ENCODE assay signal across 22 cellular contexts in genomic region chr5:154086641-154087040, GRCh38. TPM values are rescaled to one million over a fixed set of nuclear protein-coding genes. Genes with fewer than 3 reads are reported as not detected.
A peak's percentile ranks its signal among the peaks of the same experiment; 100 is the strongest.
DNase-seq lines count a peak whose midpoint lies in the region; ATAC-seq, FAIRE-seq and TF ChIP-seq lines count a peak whose summit lies in the region.
"Had no signal": no experiment of that assay in that cellular context is flagged by ENCODE, and none has a peak within 500 bp of the region (broad histone marks: within the 10 kb centered on the region; RNA-seq: fewer than 3 reads in every experiment).

No MANE protein-coding gene starts in this region.

- no peak overlapping the region for H3K27ac Mint-ChIP-seq in activated naive CD8-positive, alpha-beta T cell treated with anti-CD3 and anti-CD28 coated beads for 36 hours
- H3K27ac Mint-ChIP-seq: activated CD8-positive, alpha-beta T cell treated with anti-CD3 and anti-CD28 coated beads, Interleukin-2, amount 10 ng/mL, durations not matched to agents 7 days and 5 days; CD4-positive, CD25-positive, alpha-beta regulatory T cell; HFFc6; mesothelial cell of epicardium had no signal

- CTCF ChIA-PET in A673 (lab: Charles Lee) = no interaction called here

- H3K27ac ChIP-seq in A673 (ENCODE audit: low read depth, low read length, poor library complexity, severe bottlenecking) = peak overlapping the region; percentile 6
- H3K27ac ChIP-seq in GM23248 = no peak overlapping the region
- peak overlapping the region; percentile 29 for H3K27ac ChIP-seq in SJSA1
- no peak overlapping the region for H3K27ac ChIP-seq in right cardiac atrium (ENCODE audit: low read length)
- no peak overlapping the region for H3K27ac ChIP-seq in gastroesophageal sphincter
- H3K27ac ChIP-seq: adrenal gland, upper lobe of right lung had no signal

- no peak overlapping the region for H3K9ac ChIP-seq in GM23248

- FAIRE-seq in GM12891 (lab: Jason Lieb, UNC) = no peak
- FAIRE-seq: bronchial epithelial cell had no signal

- no peaks in the 10 kb centered on the region for H3K9me3 Mint-ChIP-seq in activated naive CD8-positive, alpha-beta T cell treated with anti-CD3 and anti-CD28 coated beads for 36 hours
- H3K9me3 Mint-ChIP-seq: CD4-positive, CD25-positive, alpha-beta regulatory T cell; HFFc6; mesothelial cell of epicardium; natural killer cell treated with Interleukin-12 subunit alpha and Interleukin-12 subunit beta and Interleukin-15 and Interleukin-18, amount 100 ng/mL, for 72 hours had no signal

- BruUV-seq in A673 (replicated peaks; lab: Mats Ljungman, UMichigan) = no TSS peak

- no peak for TF ChIP-seq POLR2A in gastroesophageal sphincter (IDR thresholded peaks at IDR 0.05)
- TF ChIP-seq POLR2A in GM12891 (IDR thresholded peaks at IDR 0.05; ENCODE audit: low read depth, low read length) = no peak

- no peaks in the 10 kb centered on the region for H3K9me2 ChIP-seq in GM23248 (ENCODE audit: insufficient read depth)

- no peaks in the 10 kb centered on the region for H3K79me2 ChIP-seq in GM23248 (ENCODE audit: insufficient read depth)

- no peak for ATAC-seq in right cardiac atrium
- no peak for ATAC-seq in gastroesophageal sphincter
- ATAC-seq: activated CD8-positive, alpha-beta T cell treated with anti-CD3 and anti-CD28 coated beads, Interleukin-2, amount 10 ng/mL, durations not matched to agents 7 days and 5 days; left colon; natural killer cell treated with Interleukin-12 subunit alpha and Interleukin-12 subunit beta and Interleukin-15 and Interleukin-18, amount 100 ng/mL, for 72 hours; upper lobe of right lung had no signal

- POLR2A ChIA-PET in A673 (lab: Charles Lee; ENCODE audit: low non-redundant PET) = no interaction called here

- WGBS in GM23248 (ENCODE audit: low coverage in 1 of 2, low lambda C conversion rate in 2 of 2, missing lambda C conversion rate in 2 of 2), 2 experiments = 7 to 8% methylated on average over 4 of the region's 4 CpGs
- 60% methylated on average over 4 of the region's 4 CpGs for WGBS in right cardiac atrium
- WGBS in gastroesophageal sphincter (ENCODE audit: low coverage in 1 of 2), 2 donors = 40% methylated on average over 4 of the region's 4 CpGs

- peaks cover 4% of the 10 kb centered on the region for H3K4me1 Mint-ChIP-seq in activated naive CD8-positive, alpha-beta T cell treated with anti-CD3 and anti-CD28 coated beads for 36 hours

- peak overlapping the region; percentile 22 for H3K4me2 ChIP-seq in GM23248 (ENCODE audit: unreplicated experiment)

- TF ChIP-seq CTCF in A673 (conservative IDR thresholded peaks at IDR 0.05; ENCODE audit: low read depth, low read length) (no peak), gastroesophageal sphincter (IDR thresholded peaks at IDR 0.05) (no peak)

- 0 out of 2 replicates have a peak, but pooled peaks cover 8% of the 10 kb centered on the region for H3F3A ChIP-seq in GM23248 (ENCODE audit: insufficient read depth)

- H3K9me3 ChIP-seq in A673 (ENCODE audit: low read depth, low read length, poor library complexity, severe bottlenecking) (no peaks in the 10 kb centered on the region), GM23248 (ENCODE audit: low read depth) (no peaks in the 10 kb centered on the region), SJSA1 (replicated peaks) (no peaks in the 10 kb centered on the region), right cardiac atrium (ENCODE audit: control insufficient read depth, low read length) (no peaks in the 10 kb centered on the region), gastroesophageal sphincter (no peaks in the 10 kb centered on the region)
- H3K9me3 ChIP-seq: adrenal gland, upper lobe of right lung had no signal

- intact Hi-C loops in A673 (cut with micrococcal nuclease; ENCODE audit: unreplicated experiment) (no loop called here), right cardiac atrium (cut with DNase I) (no loop called here)

- no peaks in the 10 kb centered on the region for H3K36me3 Mint-ChIP-seq in activated naive CD8-positive, alpha-beta T cell treated with anti-CD3 and anti-CD28 coated beads for 36 hours
- H3K36me3 Mint-ChIP-seq: CD4-positive, CD25-positive, alpha-beta regulatory T cell; mesothelial cell of epicardium; natural killer cell treated with Interleukin-12 subunit alpha and Interleukin-12 subunit beta and Interleukin-15 and Interleukin-18, amount 100 ng/mL, for 72 hours had no signal

- no peaks in the 10 kb centered on the region for H4K20me1 ChIP-seq in GM23248 (ENCODE audit: insufficient read depth)

- in situ Hi-C loops in GM23248 (cut with MboI) = no loop called here

- no peaks in the 10 kb centered on the region for H3K36me3 ChIP-seq in A673 (ENCODE audit: insufficient read depth, low read length, poor library complexity, severe bottlenecking)
- H3K36me3 ChIP-seq in GM23248 (ENCODE audit: low read depth) = no peaks in the 10 kb centered on the region
- H3K36me3 ChIP-seq in SJSA1 = no peaks in the 10 kb centered on the region
- no peaks in the 10 kb centered on the region for H3K36me3 ChIP-seq in gastroesophageal sphincter
- H3K36me3 ChIP-seq: adrenal gland, upper lobe of right lung had no signal

- H3K4me3 ChIP-seq in A673 (ENCODE audit: low read depth, low read length, poor library complexity, severe bottlenecking) (no peak overlapping the region), GM23248 (no peak overlapping the region), SJSA1 (no peak overlapping the region), right cardiac atrium (ENCODE audit: low read length) (no peak overlapping the region), gastroesophageal sphincter (no peak overlapping the region)
- H3K4me3 ChIP-seq: adrenal gland, upper lobe of right lung had no signal

- no peak for TF ChIP-seq EP300 in gastroesophageal sphincter (IDR thresholded peaks at IDR 0.05)

- no peaks in the 10 kb centered on the region for H3K27me3 ChIP-seq in A673 (replicated peaks; ENCODE audit: insufficient read depth, low read depth, low read length, poor library complexity)
- no peaks in the 10 kb centered on the region for H3K27me3 ChIP-seq in GM23248 (replicated peaks; ENCODE audit: insufficient read depth)
- H3K27me3 ChIP-seq in SJSA1 (replicated peaks) = no peaks in the 10 kb centered on the region
- H3K27me3 ChIP-seq in right cardiac atrium (ENCODE audit: control insufficient read depth, insufficient read depth) = no peaks in the 10 kb centered on the region
- H3K27me3 ChIP-seq in gastroesophageal sphincter = no peaks in the 10 kb centered on the region
- H3K27me3 ChIP-seq: adrenal gland, upper lobe of right lung had no signal

- no peak for DNase-seq in A673 (ENCODE audit: low spot score)
- peak; percentile 59 for DNase-seq in GM23248
- no peak for DNase-seq in SJSA1 (ENCODE audit: low read depth in 1 of 2, low spot score in 2 of 2)
- DNase-seq in right cardiac atrium = peak; percentile 32 to 60 (median 60)
- DNase-seq in GM19238 (ENCODE audit: insufficient read length, low spot score) = no peak
- no peak for DNase-seq in activated naive CD8-positive, alpha-beta T cell treated with anti-CD3 and anti-CD28 coated beads for 36 hours
- DNase-seq in GM12891 (ENCODE audit: insufficient read length, low spot score) = no peak
- DNase-seq: activated CD4-positive, alpha-beta T cell treated with anti-CD3 and anti-CD28 coated beads for 1 hour; activated CD8-positive, alpha-beta T cell treated with anti-CD3 and anti-CD28 coated beads, Interleukin-2, amount 10 ng/mL, durations not matched to agents 7 days and 5 days; activated gamma-delta T cell treated with Interleukin-2 at 50 U/mL for 16 hours; adrenal gland; CD4-positive, CD25-positive, alpha-beta regulatory T cell; GF-D8; HFFc6; Karpas-422; left colon; SIG-M5; upper lobe of right lung had no signal

- no peak overlapping the region for H3K4me3 Mint-ChIP-seq in activated naive CD8-positive, alpha-beta T cell treated with anti-CD3 and anti-CD28 coated beads for 36 hours
- H3K4me3 Mint-ChIP-seq: activated CD8-positive, alpha-beta T cell treated with anti-CD3 and anti-CD28 coated beads, Interleukin-2, amount 10 ng/mL, durations not matched to agents 7 days and 5 days; HFFc6; mesothelial cell of epicardium; natural killer cell treated with Interleukin-12 subunit alpha and Interleukin-12 subunit beta and Interleukin-15 and Interleukin-18, amount 100 ng/mL, for 72 hours had no signal

- H3K27me3 Mint-ChIP-seq in activated naive CD8-positive, alpha-beta T cell treated with anti-CD3 and anti-CD28 coated beads for 36 hours = no peaks in the 10 kb centered on the region

- no peak overlapping the region for H2AFZ ChIP-seq in GM23248

- H3K4me1 ChIP-seq in A673 (ENCODE audit: insufficient read depth, low read length, poor library complexity, severe bottlenecking) = peaks cover 47% of the 10 kb centered on the region
- peaks cover 16% of the 10 kb centered on the region for H3K4me1 ChIP-seq in GM23248 (ENCODE audit: insufficient read depth)
- peaks cover 31% of the 10 kb centered on the region for H3K4me1 ChIP-seq in SJSA1 (replicated peaks)
- no peaks in the 10 kb centered on the region for H3K4me1 ChIP-seq in right cardiac atrium (ENCODE audit: control insufficient read depth, insufficient read depth, low read length)
- peaks cover 0 to 7% (median 2%) of the 10 kb centered on the region in 3 donors for H3K4me1 ChIP-seq in gastroesophageal sphincter
- H3K4me1 ChIP-seq: adrenal gland, upper lobe of right lung had no signal

TF ChIP-seq in GM12891, 5 proteins besides CTCF, POLR2A, EP300 and RAD21 (continues in another document):
- no peak for TF ChIP-seq POLR2AphosphoS5 (IDR thresholded peaks at IDR 0.05; ENCODE audit: low read depth, low read length)
- TF ChIP-seq SPI1 (IDR thresholded peaks at IDR 0.05; ENCODE audit: low read depth, low read length) = no peak
- no peak for TF ChIP-seq TAF1 (IDR thresholded peaks at IDR 0.05; ENCODE audit: low read depth, low read length)
- no peak for TF ChIP-seq POU2F2 (IDR thresholded peaks at IDR 0.05; ENCODE audit: low read depth, low read length)

RNA-seq across cellular contexts. Expression of gene MFAP3, which starts 47.9 kb away (rescaled TPM):
- total RNA-seq in A673 (2021) (21.4 and 25.8 TPM in 2 replicates), right cardiac atrium (10 to 100 TPM; 24.0 to 32.7 (median 30.9) TPM), gastroesophageal sphincter (10 to 100 TPM; 25.7 to 36.9 (median 27.0) TPM)
- 88.8 and 110 TPM in 2 replicates for total RNA-seq in GM23248 (2014; rRNA removed; shearing (Covaris generic))
- polyA plus RNA-seq in GM23248 (2016; fragmentation: Nextera tagmentation; extraction: Ambion mirVana) (20.5 and 22.5 TPM in 2 replicates), right cardiac atrium (4.8 TPM)
- 42.9 and 87.4 TPM in 2 replicates for total RNA-seq in SJSA1 (2014; rRNA removed; shearing (Covaris generic))
- 10 to 100 TPM; 14.1 to 17.2 TPM for total RNA-seq in activated naive CD8-positive, alpha-beta T cell treated with anti-CD3 and anti-CD28 coated beads for 36 hours
- 6.6 TPM for polyA plus RNA-seq in GM12891 (2012; ENCODE audit: low read depth, missing spikeins)

RNA-seq across cellular contexts. Expression of gene FAM114A2, which starts 47.9 kb away (rescaled TPM):
- total RNA-seq in A673 (2021) (19.3 and 23.5 TPM in 2 replicates), right cardiac atrium (10 to 100 TPM; 28.9 to 46.3 (median 39.4) TPM), gastroesophageal sphincter (10 to 100 TPM; 16.2 to 17.9 (median 17.6) TPM)
- 20.2 and 24.8 TPM in 2 replicates for total RNA-seq in GM23248 (2014; rRNA removed; shearing (Covaris generic))
- polyA plus RNA-seq in GM23248 (2016; fragmentation: Nextera tagmentation; extraction: Ambion mirVana) (25.3 and 27.0 TPM in 2 replicates), right cardiac atrium (9.8 TPM)
- total RNA-seq in SJSA1 (2014; rRNA removed; shearing (Covaris generic)) = 36.6 and 49.1 TPM in 2 replicates
- 10 to 100 TPM; 24.8 to 28.9 TPM for total RNA-seq in activated naive CD8-positive, alpha-beta T cell treated with anti-CD3 and anti-CD28 coated beads for 36 hours
- polyA plus RNA-seq in GM12891 (2012; ENCODE audit: low read depth, missing spikeins) = 18.8 TPM

Comparison
In these comparisons a context has a peak if more than half of its experiments do, and no peak if none do; other contexts are left out.
1. DNase-seq: peak in GM23248 (single experiment) and right cardiac atrium (3 of 3); none in A673 (single experiment), SJSA1 (0 of 2), GM19238 (single experiment), activated naive CD8-positive, alpha-beta T cell treated with anti-CD3 and anti-CD28 coated beads for 36 hours (single experiment) and GM12891 (single experiment).
2. H3K27ac ChIP-seq: peak in A673 (single experiment) and SJSA1 (single experiment); none in GM23248 (single experiment), right cardiac atrium (single experiment) and gastroesophageal sphincter (0 of 4).